Comparison of ENCODE assay signal across 8 cellular contexts in genomic region chr4:139266208-139266582, GRCh38. TPM values are rescaled to one million over a fixed set of nuclear protein-coding genes. Genes with fewer than 3 reads are reported as not detected.
DNase-seq lines count a peak whose midpoint lies in the region; ATAC-seq and TF ChIP-seq lines count a peak whose summit lies in the region.

No MANE protein-coding gene starts in this region.

- in situ Hi-C loops in astrocyte of the cerebellum (cut with HindIII; ENCODE audit: low sequenced_read_pairs) = no loop called here

- TF ChIP-seq CTCF in AG09309 (IDR thresholded peaks at IDR 0.05; ENCODE audit: control insufficient read depth, insufficient read depth, low read depth, low read length, missing control alignments) (no peak), astrocyte of the cerebellum (IDR thresholded peaks at IDR 0.05; ENCODE audit: low read depth, low read length, missing control alignments) (no peak)

- H3K4me1 Mint-ChIP-seq in naive thymus-derived CD8-positive, alpha-beta T cell = peaks cover 5 to 20% (median 11%) of the 10 kb centered on the region in 4 donors

- ATAC-seq in HG02840 (IDR thresholded peaks at IDR 0.05; ENCODE audit: low FRiP score, unreplicated experiment) (peak; percentile 1), GM19328 (IDR thresholded peaks at IDR 0.05; ENCODE audit: unreplicated experiment) (no peak)
- ATAC-seq in naive thymus-derived CD8-positive, alpha-beta T cell = no peak

- H3K9me3 Mint-ChIP-seq in naive thymus-derived CD8-positive, alpha-beta T cell = no peaks in the 10 kb centered on the region

- no peaks in the 10 kb centered on the region for H3K36me3 Mint-ChIP-seq in naive thymus-derived CD8-positive, alpha-beta T cell

- DNase-seq in AG09309 (ENCODE audit: low read depth) = no peak
- DNase-seq in astrocyte of the cerebellum (ENCODE audit: low read depth) = no peak
- DNase-seq in naive thymus-derived CD8-positive, alpha-beta T cell = no peak
- DNase-seq in SIG-M5 treated with dmso at 0.1 percent for 504 hours (lab: John Stamatoyannopoulos, UW; ENCODE audit: unreplicated experiment) = no peak
- DNase-seq in DMS79 treated with DMSO at 0.1 percent for 48 hours (lab: John Stamatoyannopoulos, UW) = no peak
- DNase-seq in NCI-H128 (lab: John Stamatoyannopoulos, UW; ENCODE audit: unreplicated experiment) = no peak

- H3K27me3 Mint-ChIP-seq in naive thymus-derived CD8-positive, alpha-beta T cell = peaks cover 0 to 1% (median 0%) of the 10 kb centered on the region in 5 donors

- H3K4me3 ChIP-seq in AG09309 (ENCODE audit: control insufficient read depth, low read depth, low read length) (peak overlapping the region; percentile 18; the same call in 1 of the 2 replicates), astrocyte of the cerebellum (ENCODE audit: low read depth, low read length) (peak overlapping the region; percentile 31)

- peak overlapping the region in 9 of 10 donors; percentile 49 to 88 (median 75) for H3K27ac Mint-ChIP-seq in naive thymus-derived CD8-positive, alpha-beta T cell

- peak overlapping the region; percentile 73 to 91 (median 83) for H3K4me3 Mint-ChIP-seq in naive thymus-derived CD8-positive, alpha-beta T cell

- POLR2A ChIA-PET in naive thymus-derived CD8-positive, alpha-beta T cell (lab: Charles Lee) = interaction anchor here (0.7 to 1.0 kb wide), 2 partner anchors 35 to 211 kb away, joined by 3 to 5 read pairs; partner anchors contain the start of gene NAA15

RNA-seq across cellular contexts. Expression of gene MGARP, which starts 13.8 kb away (rescaled TPM):
- under 1 TPM in 1 of 2 experiments, not detected in 1; 0.27 TPM for total RNA-seq in naive thymus-derived CD8-positive, alpha-beta T cell
- polyA plus RNA-seq in naive thymus-derived CD8-positive, alpha-beta T cell = under 1 TPM in 2 of 3 donors, not detected in 1; 0.12 to 0.18 TPM

RNA-seq across cellular contexts. Expression of gene NAA15, which starts 35.1 kb away (rescaled TPM):
- total RNA-seq in naive thymus-derived CD8-positive, alpha-beta T cell = 10 to 100 TPM; 54.1 to 60.8 TPM
- polyA plus RNA-seq in naive thymus-derived CD8-positive, alpha-beta T cell = 10 to 100 TPM; 32.1 to 41.8 (median 36.1) TPM

RNA-seq across cellular contexts. Expression of gene NDUFC1, which starts 36.1 kb away (rescaled TPM):
- 10 to 100 TPM; 28.1 to 29.0 TPM for total RNA-seq in naive thymus-derived CD8-positive, alpha-beta T cell
- polyA plus RNA-seq in naive thymus-derived CD8-positive, alpha-beta T cell = 100 to 1,000 TPM; 137 to 163 (median 140) TPM
